In genomic region chr16:18842565-18842964, GRCh38 we compare ENCODE assay signal across 24 cellular contexts.
"Had no signal": no experiment of that assay in that cellular context is flagged by ENCODE, and none has a peak within 500 bp of the region (broad histone marks: within the 10 kb centered on the region; RNA-seq: fewer than 3 reads in every experiment).

No MANE protein-coding gene starts in this region.

- H3K27ac Mint-ChIP-seq: activated CD4-positive, alpha-beta T cell treated with anti-CD3 and anti-CD28 coated beads for 36 hours; activated T-helper 1 cell treated with anti-CD3 and anti-CD28 coated beads, Interleukin-12 subunit alpha, Interleukin-12 subunit beta, Interleukin-2, Interleukin-4 antibody, amounts not matched to agents 30 ng/mL and 10 ng/mL and 1 ng/mL, durations not matched to agents 14 hours and 24 hours and 36 hours; T-cell; T-helper 2 cell treated with Interferon-gamma antibody and Interleukin-4, amounts not matched to agents 5 μg/mL and 100 μg/mL, for 36 hours had no signal

- H3K4me3 Mint-ChIP-seq: activated CD4-positive, alpha-beta T cell treated with anti-CD3 and anti-CD28 coated beads for 36 hours; activated T-helper 1 cell treated with anti-CD3 and anti-CD28 coated beads, Interleukin-12 subunit alpha, Interleukin-12 subunit beta, Interleukin-2, Interleukin-4 antibody, amounts not matched to agents 30 ng/mL and 10 ng/mL and 1 ng/mL, durations not matched to agents 14 hours and 24 hours and 36 hours; effector memory CD8-positive, alpha-beta T cell; immature natural killer cell; naive thymus-derived CD8-positive, alpha-beta T cell; stimulated activated effector memory CD8-positive, alpha-beta T cell treated with anti-CD3 and anti-CD28 coated beads, Interleukin-12 subunit alpha, Interleukin-12 subunit beta, amount 100 ng/mL, for 72 hours; T-cell; T-helper 2 cell treated with Interferon-gamma antibody and Interleukin-4, amounts not matched to agents 5 μg/mL and 100 μg/mL, for 36 hours had no signal

- DNase-seq: activated CD4-positive, alpha-beta T cell treated with anti-CD3 and anti-CD28 coated beads for 36 hours; activated CD4-positive, CD25-positive, alpha-beta regulatory T cell; activated CD8-positive, alpha-beta memory T cell treated with anti-CD3 and anti-CD28 coated beads for 24 hours; activated gamma-delta T cell; activated naive CD4-positive, alpha-beta T cell treated with anti-CD3 and anti-CD28 coated beads, Interleukin-2, amount 50 U/mL, for 16 hours; effector memory CD8-positive, alpha-beta T cell; heart left ventricle; immature natural killer cell; lower lobe of right lung; mesenchymal stem cell; naive thymus-derived CD8-positive, alpha-beta T cell; stimulated activated CD4-positive, alpha-beta T cell treated with anti-CD3 and anti-CD28 coated beads, Interleukin-12 subunit alpha, Interleukin-12 subunit beta, amount 100 ng/mL, for 4 hours; stimulated activated CD4-positive, alpha-beta T cell treated with anti-CD3 and anti-CD28 coated beads, Interleukin-4, amount 100 ng/mL, for 24 hours; stomach; T-cell; tibial artery; upper lobe of right lung had no signal

- FAIRE-seq: bronchial epithelial cell, colon, endothelial cell of umbilical vein had no signal

- H3K4me3 ChIP-seq: heart left ventricle, lower lobe of right lung, stomach, tibial artery, upper lobe of right lung had no signal

- ATAC-seq: activated CD4-positive, alpha-beta T cell treated with anti-CD3 and anti-CD28 coated beads for 36 hours; effector memory CD8-positive, alpha-beta T cell; heart left ventricle; naive thymus-derived CD8-positive, alpha-beta T cell; sciatic nerve; stimulated activated effector memory CD8-positive, alpha-beta T cell treated with anti-CD3 and anti-CD28 coated beads, Interleukin-12 subunit alpha, Interleukin-12 subunit beta, amount 100 ng/mL, for 72 hours; T-cell had no signal

- H3K9me3 ChIP-seq: heart left ventricle, lower lobe of right lung, stomach, tibial artery, upper lobe of right lung had no signal

- H3K9me3 Mint-ChIP-seq: activated T-helper 1 cell treated with anti-CD3 and anti-CD28 coated beads, Interleukin-12 subunit alpha, Interleukin-12 subunit beta, Interleukin-2, Interleukin-4 antibody, amounts not matched to agents 30 ng/mL and 10 ng/mL and 1 ng/mL, durations not matched to agents 14 hours and 24 hours and 36 hours; effector memory CD8-positive, alpha-beta T cell; immature natural killer cell; naive thymus-derived CD8-positive, alpha-beta T cell; stimulated activated effector memory CD8-positive, alpha-beta T cell treated with anti-CD3 and anti-CD28 coated beads, Interleukin-12 subunit alpha, Interleukin-12 subunit beta, amount 100 ng/mL, for 72 hours; T-cell; T-helper 2 cell treated with Interferon-gamma antibody and Interleukin-4, amounts not matched to agents 5 μg/mL and 100 μg/mL, for 36 hours had no signal

- H3K27me3 ChIP-seq: heart left ventricle, stomach, tibial artery, upper lobe of right lung had no signal

- H3K27me3 Mint-ChIP-seq: activated CD4-positive, alpha-beta T cell treated with anti-CD3 and anti-CD28 coated beads for 36 hours; effector memory CD8-positive, alpha-beta T cell; naive thymus-derived CD8-positive, alpha-beta T cell; T-cell had no signal

- H3K27ac ChIP-seq: heart left ventricle, lower lobe of right lung, stomach, tibial artery, upper lobe of right lung had no signal

- H3K4me1 ChIP-seq: heart left ventricle, lower lobe of right lung, stomach, tibial artery, upper lobe of right lung had no signal
